Comparison of ENCODE assay signal across 1 cellular context in genomic region chr20:44589522-44589921, GRCh38.
TF ChIP-seq lines count a peak whose summit lies in the region.

No MANE protein-coding gene starts in this region.

TF ChIP-seq in endothelial cell of umbilical vein, 7 proteins besides CTCF, POLR2A, EP300 and RAD21 (continued from another document):
- TF ChIP-seq EZH2 (IDR thresholded peaks at IDR 0.05; ENCODE audit: borderline replicate concordance, low read depth, low read length, severe bottlenecking) = no peak
- no peak for TF ChIP-seq GATA2 (IDR thresholded peaks at IDR 0.05; ENCODE audit: insufficient read depth, insufficient read length, low read depth, low read length)
- no peak for TF ChIP-seq MAX (IDR thresholded peaks at IDR 0.05; ENCODE audit: insufficient read depth, insufficient read length)
- no peak for TF ChIP-seq FOS (IDR thresholded peaks at IDR 0.05; ENCODE audit: borderline replicate concordance, insufficient read depth, low read length)
